In genomic region chr20:5996765-5997164, GRCh38 we compare ENCODE assay signal across 1 cellular context.
TF ChIP-seq lines count a peak whose summit lies in the region.

No MANE protein-coding gene starts in this region.

TF ChIP-seq in H1, 55 proteins besides CTCF, POLR2A, EP300 and RAD21 (continued from another document):
- TF ChIP-seq KDM1A (IDR thresholded peaks at IDR 0.05; ENCODE audit: borderline replicate concordance, low read length) = no peak
- no peak for TF ChIP-seq HDAC6 (IDR thresholded peaks at IDR 0.05; ENCODE audit: low read depth, low read length)
- no peak for TF ChIP-seq TAF7 (optimal IDR thresholded peaks at IDR 0.05; ENCODE audit: borderline replicate concordance, low read depth, low read length)
- no peak for TF ChIP-seq MAFK (IDR thresholded peaks at IDR 0.05; ENCODE audit: low read depth, low read length)
- no peak for TF ChIP-seq JUND (IDR thresholded peaks at IDR 0.05; ENCODE audit: low read length)
- TF ChIP-seq ATF3 (IDR thresholded peaks at IDR 0.05; ENCODE audit: insufficient read depth, low read depth, low read length) = no peak
- TF ChIP-seq NRF1 (IDR thresholded peaks at IDR 0.05; ENCODE audit: low read depth, low read length) = no peak
- TF ChIP-seq TAF1 (IDR thresholded peaks at IDR 0.05; ENCODE audit: low read depth, low read length) = no peak
